In genomic region chr7:38335490-38336135, GRCh38 we compare ENCODE assay signal across 8 cellular contexts.
DNase-seq lines count a peak whose midpoint lies in the region; ATAC-seq and TF ChIP-seq lines count a peak whose summit lies in the region.

No MANE protein-coding gene starts in this region.

- no peaks in the 10 kb centered on the region for H3K9me3 Mint-ChIP-seq in neural crest cell

- no peak overlapping the region for H3K27ac ChIP-seq in PC-3 (ENCODE audit: low read length)

- no peak overlapping the region for H3K9ac ChIP-seq in PC-3 (ENCODE audit: low read length)

- ATAC-seq in PC-3, result peak; percentile 98

- H3K79me2 ChIP-seq in PC-3 (ENCODE audit: low read length), result no peaks in the 10 kb centered on the region

- H3K36me3 ChIP-seq in PC-3 (ENCODE audit: low read depth, low read length), result no peaks in the 10 kb centered on the region

- no TSS peak for BruUV-seq in PC-3 (replicated peaks; lab: Mats Ljungman, UMichigan)

- DNase-seq in DMS153 (lab: John Stamatoyannopoulos, UW), result peak; percentile 62
- peak; percentile 76 for DNase-seq in GM20000 (ENCODE audit: low spot score)
- DNase-seq in HK-2 (ENCODE audit: unreplicated experiment), result peak; percentile 88
- peak; percentile 81 for DNase-seq in PC-3
- peak; percentile 85 to 87 for DNase-seq in activated T-cell treated with anti-CD3 and anti-CD28 coated beads, Interleukin-2, amount 50 U/mL, for 48 hours
- DNase-seq in fibroblast of pulmonary artery (ENCODE audit: low read depth), result peak; percentile 82
- DNase-seq in neural crest cell (ENCODE audit: low read depth, low spot score), result peak; percentile 74
- peak; percentile 86 for DNase-seq in superior temporal gyrus (ENCODE audit: extremely low spot score)

- H4K20me1 ChIP-seq in PC-3 (ENCODE audit: low read length), result no peaks in the 10 kb centered on the region

- H2AFZ ChIP-seq in PC-3 (ENCODE audit: low read length), result 0 out of 2 replicates have a peak overlapping the region, but pooled peaks have one; percentile 11

- CTCF ChIA-PET in PC-3 (lab: Charles Lee), result interaction anchor here (0.6 to 1.1 kb wide), 8 partner anchors 10 to 1078 kb away, joined by 3 to 23 read pairs (median 4); no protein-coding TSS in a partner anchor

- H3K4me2 ChIP-seq in PC-3 (ENCODE audit: low read length), result no peak overlapping the region

- H3K27ac Mint-ChIP-seq in neural crest cell (ENCODE audit: unreplicated experiment), result no peak overlapping the region

- no peaks in the 10 kb centered on the region for H3K36me3 Mint-ChIP-seq in neural crest cell (ENCODE audit: low read depth)

- TF ChIP-seq CTCF in GM20000 (IDR thresholded peaks at IDR 0.05; ENCODE audit: extremely low read depth, missing control alignments) (peak; percentile 99), PC-3 (conservative IDR thresholded peaks at IDR 0.05; ENCODE audit: low read depth, low read length) (peak; percentile 91), fibroblast of pulmonary artery (IDR thresholded peaks at IDR 0.05; ENCODE audit: low read length, missing control alignments) (peak; percentile 100), neural crest cell (conservative IDR thresholded peaks at IDR 0.05) (peak; percentile 79)

- H3K27me3 Mint-ChIP-seq in neural crest cell (ENCODE audit: low read depth), result no peaks in the 10 kb centered on the region

- POLR2A ChIA-PET in PC-3 (lab: Charles Lee; ENCODE audit: unreplicated experiment), result no interaction called here

- no peak overlapping the region for H3K4me3 ChIP-seq in PC-3 (ENCODE audit: low read length)
- H3K4me3 ChIP-seq in fibroblast of pulmonary artery (replicated peaks; ENCODE audit: low read depth, low read length), result no peak overlapping the region

- H3K9me3 ChIP-seq in PC-3 (ENCODE audit: low read length), result no peaks in the 10 kb centered on the region

- no peaks in the 10 kb centered on the region for H3K9me2 ChIP-seq in PC-3 (replicated peaks; ENCODE audit: low read length)

- no peaks in the 10 kb centered on the region for H3F3A ChIP-seq in PC-3 (ENCODE audit: low read length, unreplicated experiment)

- H3K4me1 ChIP-seq in PC-3 (ENCODE audit: insufficient read depth, low read length), result no peaks in the 10 kb centered on the region

- no peak overlapping the region for H3K4me3 Mint-ChIP-seq in neural crest cell

- intact Hi-C loops in PC-3 (cut with micrococcal nuclease), result no loop called here

- no peaks in the 10 kb centered on the region for H3K27me3 ChIP-seq in PC-3 (ENCODE audit: low read length)

- peaks cover 21% of the 10 kb centered on the region for H3K4me1 Mint-ChIP-seq in neural crest cell
